1 cellular context compared by ENCODE assay signal in the genomic region with DNA sequence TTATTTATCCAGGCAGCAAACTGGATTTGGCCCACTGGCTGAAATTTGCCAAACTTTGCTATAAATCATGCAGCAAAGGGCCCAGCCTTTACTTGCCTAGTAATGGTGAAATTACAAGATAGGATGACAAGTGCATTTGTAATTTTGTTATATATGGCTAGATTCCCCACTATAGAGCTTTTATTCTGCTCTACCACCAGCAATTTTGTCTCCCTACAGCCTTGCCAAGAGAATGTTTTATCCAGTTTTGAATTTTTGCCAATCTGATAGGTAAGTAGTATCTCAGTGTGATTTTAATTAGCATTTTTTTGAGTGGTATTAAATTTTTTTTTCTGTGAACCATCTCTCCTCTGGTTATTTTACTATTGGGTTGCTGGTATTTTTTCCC.
TF ChIP-seq lines count a peak whose summit lies in the region.

No MANE protein-coding gene starts in this region.

TF ChIP-seq in SK-N-SH, 30 proteins besides CTCF, POLR2A, EP300 and RAD21 (continued from another document):
- TF ChIP-seq MXI1 (IDR thresholded peaks at IDR 0.05; ENCODE audit: low read depth, low read length) (no peak), EZH2phosphoT487 (IDR thresholded peaks at IDR 0.05; ENCODE audit: borderline replicate concordance, low read depth) (no peak), TCF12 (IDR thresholded peaks at IDR 0.05) (no peak), FOXJ3 (CRISPR knock-in tag; IDR thresholded peaks at IDR 0.05) (no peak), JUND (IDR thresholded peaks at IDR 0.05) (peak; percentile 8; the same call in 1 of the 2 replicates), ELF1 (IDR thresholded peaks at IDR 0.05) (no peak), RXRA (IDR thresholded peaks at IDR 0.05; ENCODE audit: borderline replicate concordance, low read depth) (no peak), TAF1 (IDR thresholded peaks at IDR 0.05; ENCODE audit: borderline replicate concordance, low read depth, low read length) (no peak), NRF1 (IDR thresholded peaks at IDR 0.05; ENCODE audit: low read depth, low read length) (no peak), SMC3 (IDR thresholded peaks at IDR 0.05; ENCODE audit: low read depth, low read length) (no peak), YY1 (IDR thresholded peaks at IDR 0.05; ENCODE audit: low read depth) (no peak)
- TF ChIP-seq, protein P1, sequence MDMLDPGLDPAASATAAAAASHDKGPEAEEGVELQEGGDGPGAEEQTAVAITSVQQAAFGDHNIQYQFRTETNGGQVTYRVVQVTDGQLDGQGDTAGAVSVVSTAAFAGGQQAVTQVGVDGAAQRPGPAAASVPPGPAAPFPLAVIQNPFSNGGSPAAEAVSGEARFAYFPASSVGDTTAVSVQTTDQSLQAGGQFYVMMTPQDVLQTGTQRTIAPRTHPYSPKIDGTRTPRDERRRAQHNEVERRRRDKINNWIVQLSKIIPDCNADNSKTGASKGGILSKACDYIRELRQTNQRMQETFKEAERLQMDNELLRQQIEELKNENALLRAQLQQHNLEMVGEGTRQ (IDR thresholded peaks at IDR 0.05; ENCODE audit: borderline replicate concordance, low read depth, low read length): no peak
- TF ChIP-seq, protein P2, sequence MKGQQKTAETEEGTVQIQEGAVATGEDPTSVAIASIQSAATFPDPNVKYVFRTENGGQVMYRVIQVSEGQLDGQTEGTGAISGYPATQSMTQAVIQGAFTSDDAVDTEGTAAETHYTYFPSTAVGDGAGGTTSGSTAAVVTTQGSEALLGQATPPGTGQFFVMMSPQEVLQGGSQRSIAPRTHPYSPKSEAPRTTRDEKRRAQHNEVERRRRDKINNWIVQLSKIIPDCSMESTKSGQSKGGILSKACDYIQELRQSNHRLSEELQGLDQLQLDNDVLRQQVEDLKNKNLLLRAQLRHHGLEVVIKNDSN (IDR thresholded peaks at IDR 0.05; ENCODE audit: borderline replicate concordance, low read depth): no peak
- TF ChIP-seq, protein P3, sequence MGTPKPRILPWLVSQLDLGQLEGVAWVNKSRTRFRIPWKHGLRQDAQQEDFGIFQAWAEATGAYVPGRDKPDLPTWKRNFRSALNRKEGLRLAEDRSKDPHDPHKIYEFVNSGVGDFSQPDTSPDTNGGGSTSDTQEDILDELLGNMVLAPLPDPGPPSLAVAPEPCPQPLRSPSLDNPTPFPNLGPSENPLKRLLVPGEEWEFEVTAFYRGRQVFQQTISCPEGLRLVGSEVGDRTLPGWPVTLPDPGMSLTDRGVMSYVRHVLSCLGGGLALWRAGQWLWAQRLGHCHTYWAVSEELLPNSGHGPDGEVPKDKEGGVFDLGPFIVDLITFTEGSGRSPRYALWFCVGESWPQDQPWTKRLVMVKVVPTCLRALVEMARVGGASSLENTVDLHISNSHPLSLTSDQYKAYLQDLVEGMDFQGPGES (IDR thresholded peaks at IDR 0.05; ENCODE audit: low read depth, low read length): no peak
- TF ChIP-seq, protein P4, sequence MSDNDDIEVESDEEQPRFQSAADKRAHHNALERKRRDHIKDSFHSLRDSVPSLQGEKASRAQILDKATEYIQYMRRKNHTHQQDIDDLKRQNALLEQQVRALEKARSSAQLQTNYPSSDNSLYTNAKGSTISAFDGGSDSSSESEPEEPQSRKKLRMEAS (IDR thresholded peaks at IDR 0.05; ENCODE audit: low read depth): no peak
